In genomic region chr13:78040431-78040830, GRCh38 we compare ENCODE assay signal across 31 cellular contexts.
"Had no signal": no experiment of that assay in that cellular context is flagged by ENCODE, and none has a peak within 500 bp of the region (broad histone marks: within the 10 kb centered on the region; RNA-seq: fewer than 3 reads in every experiment).

No MANE protein-coding gene starts in this region.

- DNase-seq: activated B cell treated with CpG ODN at 0.5 μM for 24 hours; activated CD4-positive, alpha-beta memory T cell treated with anti-CD3 and anti-CD28 coated beads for 36 hours; activated CD4-positive, alpha-beta T cell treated with anti-CD3 and anti-CD28 coated beads, Interleukin-2, amount 10 ng/mL, durations not matched to agents 24 days and 14 days; activated CD8-positive, alpha-beta memory T cell treated with anti-CD3 and anti-CD28 coated beads, Interleukin-2, amount 10 ng/mL, durations not matched to agents 7 days and 5 days; activated CD8-positive, alpha-beta memory T cell treated with anti-CD3 and anti-CD28 coated beads, Interleukin-2, amount 50 U/mL, for 4 hours; activated CD8-positive, alpha-beta T cell treated with anti-CD3 and anti-CD28 coated beads, Interleukin-2, amount 10 ng/mL, durations not matched to agents 7 days and 5 days; activated effector memory CD4-positive, alpha-beta T cell treated with anti-CD3 and anti-CD28 coated beads, Interleukin-2, amount 50 U/mL, for 16 hours; activated naive CD4-positive, alpha-beta T cell treated with anti-CD3 and anti-CD28 coated beads, Interleukin-2, amount 10 ng/mL, durations not matched to agents 7 days and 5 days; activated naive CD8-positive, alpha-beta T cell treated with anti-CD3 and anti-CD28 coated beads, Interleukin-2, amount 10 ng/mL, durations not matched to agents 7 days and 5 days; activated T-cell treated with anti-CD3 and anti-CD28 coated beads, Interleukin-2, amount 50 U/mL, for 1 hour; activated T-cell treated with anti-CD3 and anti-CD28 coated beads, Interleukin-2, amount 50 U/mL, for 48 hours; body of pancreas; caudate nucleus; cortex of kidney; dermis blood vessel endothelial cell; effector CD4-positive, alpha-beta T cell; effector memory CD8-positive, alpha-beta T cell; esophagus squamous epithelium; head of caudate nucleus; T-cell; T-helper 9 cell; WERI-Rb-1 had no signal

- H3K4me1 Mint-ChIP-seq: activated B cell treated with CpG ODN at 0.5 μM for 24 hours; activated CD4-positive, alpha-beta T cell treated with anti-CD3 and anti-CD28 coated beads, Interleukin-2, amount 10 ng/mL, durations not matched to agents 24 days and 14 days; activated CD8-positive, alpha-beta memory T cell treated with anti-CD3 and anti-CD28 coated beads, Interleukin-2, amount 10 ng/mL, durations not matched to agents 7 days and 5 days; activated naive CD4-positive, alpha-beta T cell treated with anti-CD3 and anti-CD28 coated beads, Interleukin-2, amount 10 ng/mL, durations not matched to agents 7 days and 5 days; activated naive CD8-positive, alpha-beta T cell treated with anti-CD3 and anti-CD28 coated beads, Interleukin-2, amount 10 ng/mL, durations not matched to agents 7 days and 5 days; T-cell had no signal

- H3K27ac Mint-ChIP-seq: activated B cell treated with CpG ODN at 0.5 μM for 24 hours; activated CD4-positive, alpha-beta memory T cell treated with anti-CD3 and anti-CD28 coated beads for 36 hours; activated CD4-positive, alpha-beta T cell treated with anti-CD3 and anti-CD28 coated beads, Interleukin-2, amount 10 ng/mL, durations not matched to agents 24 days and 14 days; activated CD8-positive, alpha-beta memory T cell treated with anti-CD3 and anti-CD28 coated beads, Interleukin-2, amount 10 ng/mL, durations not matched to agents 7 days and 5 days; activated CD8-positive, alpha-beta T cell treated with anti-CD3 and anti-CD28 coated beads, Interleukin-2, amount 10 ng/mL, durations not matched to agents 7 days and 5 days; activated naive CD4-positive, alpha-beta T cell treated with anti-CD3 and anti-CD28 coated beads, Interleukin-2, amount 10 ng/mL, durations not matched to agents 7 days and 5 days; activated naive CD4-positive, alpha-beta T cell treated with anti-CD3 and anti-CD28 coated beads, Interleukin-2, amount 50 U/mL, for 72 hours; activated naive CD8-positive, alpha-beta T cell treated with anti-CD3 and anti-CD28 coated beads, Interleukin-2, amount 10 ng/mL, durations not matched to agents 7 days and 5 days; activated T-helper 1 cell treated with anti-CD3 and anti-CD28 coated beads, Interleukin-12 subunit alpha, Interleukin-12 subunit beta, Interleukin-2, Interleukin-4 antibody, amounts not matched to agents 30 ng/mL and 10 ng/mL and 1 ng/mL, durations not matched to agents 14 hours and 24 hours and 36 hours; activated T-helper 2 cell treated with anti-CD3 and anti-CD28 coated beads, Interferon-gamma antibody, Interleukin-2, Interleukin-4, amounts not matched to agents 10 μg/mL and 5 μg/mL and 100 μg/mL, durations not matched to agents 14 hours and 24 hours and 36 hours; effector memory CD8-positive, alpha-beta T cell; T-cell; T-helper 1 cell treated with Interleukin-12 subunit alpha and Interleukin-12 subunit beta and Interleukin-4 antibody, amounts not matched to agents 30 μg/mL and 1 μg/mL, for 36 hours had no signal

- FAIRE-seq: colon, endothelial cell of umbilical vein had no signal

- H3K9me3 ChIP-seq: ascending aorta, body of pancreas, esophagus squamous epithelium had no signal

- ATAC-seq: activated CD4-positive, CD25-positive, alpha-beta regulatory T cell treated with anti-CD3 and anti-CD28 coated beads, Interleukin-2, amount 50 U/mL, for 24 hours; activated CD8-positive, alpha-beta memory T cell treated with anti-CD3 and anti-CD28 coated beads, Interleukin-2, amount 10 ng/mL, durations not matched to agents 7 days and 5 days; activated CD8-positive, alpha-beta T cell treated with anti-CD3 and anti-CD28 coated beads, Interleukin-2, amount 10 ng/mL, durations not matched to agents 7 days and 5 days; activated naive CD4-positive, alpha-beta T cell treated with anti-CD3 and anti-CD28 coated beads, Interleukin-2, amount 50 U/mL, for 72 hours; body of pancreas; effector memory CD8-positive, alpha-beta T cell; T-cell had no signal

- H3K4me1 ChIP-seq: ascending aorta, body of pancreas, esophagus squamous epithelium had no signal

- H3K27ac ChIP-seq: ascending aorta, body of pancreas, epithelial cell of prostate, esophagus squamous epithelium, WERI-Rb-1 had no signal

- H3K27me3 ChIP-seq: ascending aorta, body of pancreas, esophagus squamous epithelium had no signal

- H3K36me3 Mint-ChIP-seq: activated CD4-positive, alpha-beta memory T cell treated with anti-CD3 and anti-CD28 coated beads for 36 hours; activated CD8-positive, alpha-beta memory T cell treated with anti-CD3 and anti-CD28 coated beads, Interleukin-2, amount 10 ng/mL, durations not matched to agents 7 days and 5 days; activated naive CD4-positive, alpha-beta T cell treated with anti-CD3 and anti-CD28 coated beads, Interleukin-2, amount 10 ng/mL, durations not matched to agents 7 days and 5 days; activated naive CD4-positive, alpha-beta T cell treated with anti-CD3 and anti-CD28 coated beads, Interleukin-2, amount 50 U/mL, for 72 hours; activated naive CD8-positive, alpha-beta T cell treated with anti-CD3 and anti-CD28 coated beads, Interleukin-2, amount 10 ng/mL, durations not matched to agents 7 days and 5 days; T-cell had no signal

- H3K4me3 Mint-ChIP-seq: activated B cell treated with CpG ODN at 0.5 μM for 24 hours; activated CD4-positive, alpha-beta memory T cell treated with anti-CD3 and anti-CD28 coated beads for 36 hours; activated CD4-positive, alpha-beta T cell treated with anti-CD3 and anti-CD28 coated beads, Interleukin-2, amount 10 ng/mL, durations not matched to agents 24 days and 14 days; activated CD8-positive, alpha-beta memory T cell treated with anti-CD3 and anti-CD28 coated beads, Interleukin-2, amount 10 ng/mL, durations not matched to agents 7 days and 5 days; activated CD8-positive, alpha-beta T cell treated with anti-CD3 and anti-CD28 coated beads, Interleukin-2, amount 10 ng/mL, durations not matched to agents 7 days and 5 days; activated naive CD4-positive, alpha-beta T cell treated with anti-CD3 and anti-CD28 coated beads, Interleukin-2, amount 10 ng/mL, durations not matched to agents 7 days and 5 days; activated naive CD8-positive, alpha-beta T cell treated with anti-CD3 and anti-CD28 coated beads, Interleukin-2, amount 10 ng/mL, durations not matched to agents 7 days and 5 days; activated T-helper 1 cell treated with anti-CD3 and anti-CD28 coated beads, Interleukin-12 subunit alpha, Interleukin-12 subunit beta, Interleukin-2, Interleukin-4 antibody, amounts not matched to agents 30 ng/mL and 10 ng/mL and 1 ng/mL, durations not matched to agents 14 hours and 24 hours and 36 hours; effector memory CD8-positive, alpha-beta T cell; T-cell; T-helper 1 cell treated with Interleukin-12 subunit alpha and Interleukin-12 subunit beta and Interleukin-4 antibody, amounts not matched to agents 30 μg/mL and 1 μg/mL, for 36 hours had no signal

- H3K9me3 Mint-ChIP-seq: activated B cell treated with CpG ODN at 0.5 μM for 24 hours; activated CD4-positive, alpha-beta memory T cell treated with anti-CD3 and anti-CD28 coated beads for 36 hours; activated CD4-positive, alpha-beta T cell treated with anti-CD3 and anti-CD28 coated beads, Interleukin-2, amount 10 ng/mL, durations not matched to agents 24 days and 14 days; activated naive CD4-positive, alpha-beta T cell treated with anti-CD3 and anti-CD28 coated beads, Interleukin-2, amount 10 ng/mL, durations not matched to agents 7 days and 5 days; activated naive CD4-positive, alpha-beta T cell treated with anti-CD3 and anti-CD28 coated beads, Interleukin-2, amount 50 U/mL, for 72 hours; activated naive CD8-positive, alpha-beta T cell treated with anti-CD3 and anti-CD28 coated beads, Interleukin-2, amount 10 ng/mL, durations not matched to agents 7 days and 5 days; activated T-helper 1 cell treated with anti-CD3 and anti-CD28 coated beads, Interleukin-12 subunit alpha, Interleukin-12 subunit beta, Interleukin-2, Interleukin-4 antibody, amounts not matched to agents 30 ng/mL and 10 ng/mL and 1 ng/mL, durations not matched to agents 14 hours and 24 hours and 36 hours; activated T-helper 2 cell treated with anti-CD3 and anti-CD28 coated beads, Interferon-gamma antibody, Interleukin-2, Interleukin-4, amounts not matched to agents 10 μg/mL and 5 μg/mL and 100 μg/mL, durations not matched to agents 14 hours and 24 hours and 36 hours; effector memory CD8-positive, alpha-beta T cell; T-cell; T-helper 1 cell treated with Interleukin-12 subunit alpha and Interleukin-12 subunit beta and Interleukin-4 antibody, amounts not matched to agents 30 μg/mL and 1 μg/mL, for 36 hours had no signal

- H3K36me3 ChIP-seq: ascending aorta, esophagus squamous epithelium, WERI-Rb-1 had no signal

- H3K27me3 Mint-ChIP-seq: activated CD4-positive, alpha-beta memory T cell treated with anti-CD3 and anti-CD28 coated beads for 36 hours; activated CD4-positive, alpha-beta T cell treated with anti-CD3 and anti-CD28 coated beads, Interleukin-2, amount 10 ng/mL, durations not matched to agents 24 days and 14 days; activated CD8-positive, alpha-beta memory T cell treated with anti-CD3 and anti-CD28 coated beads, Interleukin-2, amount 10 ng/mL, durations not matched to agents 7 days and 5 days; activated naive CD4-positive, alpha-beta T cell treated with anti-CD3 and anti-CD28 coated beads, Interleukin-2, amount 10 ng/mL, durations not matched to agents 7 days and 5 days had no signal

- H3K4me3 ChIP-seq: ascending aorta, body of pancreas, esophagus squamous epithelium had no signal
